In genomic region chr11:46382644-46383403, GRCh38 we compare ENCODE assay signal across 8 cellular contexts. TPM values are rescaled to one million over a fixed set of nuclear protein-coding genes. Genes with fewer than 3 reads are reported as not detected.
DNase-seq lines count a peak whose midpoint lies in the region; ATAC-seq and TF ChIP-seq lines count a peak whose summit lies in the region.

No MANE protein-coding gene starts in this region.

- H3K36me3 Mint-ChIP-seq in activated T-helper 1 cell treated with anti-CD3 and anti-CD28 coated beads, Interleukin-12 subunit alpha, Interleukin-12 subunit beta, Interleukin-2, Interleukin-4 antibody, amounts not matched to agents 30 ng/mL and 10 ng/mL and 1 ng/mL, durations not matched to agents 14 hours and 24 hours and 36 hours (ENCODE audit: low read depth): peaks cover 9% of the 10 kb centered on the region
- H3K36me3 Mint-ChIP-seq in activated T-helper 2 cell treated with anti-CD3 and anti-CD28 coated beads, Interferon-gamma antibody, Interleukin-2, Interleukin-4, amounts not matched to agents 10 μg/mL and 5 μg/mL and 100 μg/mL, durations not matched to agents 14 hours and 24 hours and 36 hours (ENCODE audit: low read depth): peaks cover 12% of the 10 kb centered on the region

- no peak for ATAC-seq in GM21786 (IDR thresholded peaks at IDR 0.05; ENCODE audit: unreplicated experiment)

- H3K4me3 ChIP-seq in astrocyte of the cerebellum (ENCODE audit: low read depth, low read length) (peak overlapping the region; percentile 60), urinary bladder (ENCODE audit: low read depth, low read length) (peak overlapping the region; percentile 70)

- H3K4me3 Mint-ChIP-seq in activated T-helper 1 cell treated with anti-CD3 and anti-CD28 coated beads, Interleukin-12 subunit alpha, Interleukin-12 subunit beta, Interleukin-2, Interleukin-4 antibody, amounts not matched to agents 30 ng/mL and 10 ng/mL and 1 ng/mL, durations not matched to agents 14 hours and 24 hours and 36 hours: no peak overlapping the region
- no peak overlapping the region for H3K4me3 Mint-ChIP-seq in activated T-helper 2 cell treated with anti-CD3 and anti-CD28 coated beads, Interferon-gamma antibody, Interleukin-2, Interleukin-4, amounts not matched to agents 10 μg/mL and 5 μg/mL and 100 μg/mL, durations not matched to agents 14 hours and 24 hours and 36 hours (ENCODE audit: low read depth)

- TF ChIP-seq CTCF in astrocyte of the cerebellum (IDR thresholded peaks at IDR 0.05; ENCODE audit: low read depth, low read length, missing control alignments): peak; percentile 66

- no peak overlapping the region for H3K27ac ChIP-seq in urinary bladder (ENCODE audit: low read depth)

- no peak overlapping the region for H3K27ac Mint-ChIP-seq in activated T-helper 1 cell treated with anti-CD3 and anti-CD28 coated beads, Interleukin-12 subunit alpha, Interleukin-12 subunit beta, Interleukin-2, Interleukin-4 antibody, amounts not matched to agents 30 ng/mL and 10 ng/mL and 1 ng/mL, durations not matched to agents 14 hours and 24 hours and 36 hours
- H3K27ac Mint-ChIP-seq in activated T-helper 2 cell treated with anti-CD3 and anti-CD28 coated beads, Interferon-gamma antibody, Interleukin-2, Interleukin-4, amounts not matched to agents 10 μg/mL and 5 μg/mL and 100 μg/mL, durations not matched to agents 14 hours and 24 hours and 36 hours: no peak overlapping the region

- peaks cover 17% of the 10 kb centered on the region for H3K27me3 Mint-ChIP-seq in activated T-helper 1 cell treated with anti-CD3 and anti-CD28 coated beads, Interleukin-12 subunit alpha, Interleukin-12 subunit beta, Interleukin-2, Interleukin-4 antibody, amounts not matched to agents 30 ng/mL and 10 ng/mL and 1 ng/mL, durations not matched to agents 14 hours and 24 hours and 36 hours (ENCODE audit: insufficient read depth)
- H3K27me3 Mint-ChIP-seq in activated T-helper 2 cell treated with anti-CD3 and anti-CD28 coated beads, Interferon-gamma antibody, Interleukin-2, Interleukin-4, amounts not matched to agents 10 μg/mL and 5 μg/mL and 100 μg/mL, durations not matched to agents 14 hours and 24 hours and 36 hours (ENCODE audit: low read depth): peaks cover 37% of the 10 kb centered on the region

- in situ Hi-C loops in astrocyte of the cerebellum (cut with HindIII; ENCODE audit: low sequenced_read_pairs): no loop called here

- WGBS in urinary bladder: 47% methylated on average over 18 of the region's 18 CpGs

- H3K4me1 Mint-ChIP-seq in activated T-helper 1 cell treated with anti-CD3 and anti-CD28 coated beads, Interleukin-12 subunit alpha, Interleukin-12 subunit beta, Interleukin-2, Interleukin-4 antibody, amounts not matched to agents 30 ng/mL and 10 ng/mL and 1 ng/mL, durations not matched to agents 14 hours and 24 hours and 36 hours (ENCODE audit: low read depth): peaks cover 6% of the 10 kb centered on the region
- peaks cover 8% of the 10 kb centered on the region for H3K4me1 Mint-ChIP-seq in activated T-helper 2 cell treated with anti-CD3 and anti-CD28 coated beads, Interferon-gamma antibody, Interleukin-2, Interleukin-4, amounts not matched to agents 10 μg/mL and 5 μg/mL and 100 μg/mL, durations not matched to agents 14 hours and 24 hours and 36 hours (ENCODE audit: low read depth)

- H3K36me3 ChIP-seq in urinary bladder (ENCODE audit: insufficient read depth): no peaks in the 10 kb centered on the region

- H3K4me1 ChIP-seq in urinary bladder (ENCODE audit: insufficient read depth): no peaks in the 10 kb centered on the region

- H3K9me3 Mint-ChIP-seq in activated T-helper 1 cell treated with anti-CD3 and anti-CD28 coated beads, Interleukin-12 subunit alpha, Interleukin-12 subunit beta, Interleukin-2, Interleukin-4 antibody, amounts not matched to agents 30 ng/mL and 10 ng/mL and 1 ng/mL, durations not matched to agents 14 hours and 24 hours and 36 hours: no peaks in the 10 kb centered on the region
- H3K9me3 Mint-ChIP-seq in activated T-helper 2 cell treated with anti-CD3 and anti-CD28 coated beads, Interferon-gamma antibody, Interleukin-2, Interleukin-4, amounts not matched to agents 10 μg/mL and 5 μg/mL and 100 μg/mL, durations not matched to agents 14 hours and 24 hours and 36 hours: no peaks in the 10 kb centered on the region

- peak; percentile 9 for DNase-seq in DMS 273 treated with DMSO at 0.1 percent for 48 hours (lab: John Stamatoyannopoulos, UW)
- DNase-seq in LHCN-M2 (ENCODE audit: low read depth): peak; percentile 59
- no peak for DNase-seq in astrocyte of the cerebellum (ENCODE audit: low read depth)
- DNase-seq in left kidney (ENCODE audit: low read depth, low spot score): peak; percentile 81
- DNase-seq in activated T-helper 1 cell treated with anti-CD3 and anti-CD28 coated beads, Interleukin-12 subunit alpha, Interleukin-12 subunit beta, Interleukin-2, Interleukin-4 antibody, amounts not matched to agents 30 ng/mL and 10 ng/mL and 1 ng/mL, durations not matched to agents 14 hours and 24 hours and 36 hours (ENCODE audit: low spot score): no peak
- DNase-seq in activated T-helper 2 cell treated with anti-CD3 and anti-CD28 coated beads, Interferon-gamma antibody, Interleukin-2, Interleukin-4, amounts not matched to agents 10 μg/mL and 5 μg/mL and 100 μg/mL, durations not matched to agents 14 hours and 24 hours and 36 hours (ENCODE audit: low spot score): no peak

- intact Hi-C loops in activated T-helper 1 cell treated with anti-CD3 and anti-CD28 coated beads, Interleukin-12 subunit alpha, Interleukin-12 subunit beta, Interleukin-2, Interleukin-4 antibody, amounts not matched to agents 30 ng/mL and 10 ng/mL and 1 ng/mL, durations not matched to agents 14 hours and 24 hours and 36 hours (cut with micrococcal nuclease): loop anchor here (5.0 kb wide), 1 partner anchor 146 kb away; no protein-coding TSS in a partner anchor
- intact Hi-C loops in activated T-helper 2 cell treated with anti-CD3 and anti-CD28 coated beads, Interferon-gamma antibody, Interleukin-2, Interleukin-4, amounts not matched to agents 10 μg/mL and 5 μg/mL and 100 μg/mL, durations not matched to agents 14 hours and 24 hours and 36 hours (cut with micrococcal nuclease): loop anchor here (10.0 kb wide), 1 partner anchor 322 kb away; the partner anchor contains the start of genes ARHGAP1 and ZNF408

RNA-seq across cellular contexts. Expression of gene MDK, which starts 1.4 kb away (rescaled TPM):
- 184 and 234 TPM in 2 replicates for total RNA-seq in LHCN-M2 (2014; rRNA removed)
- polyA plus RNA-seq in LHCN-M2 (2012): 272 TPM
- 68.8 TPM for total RNA-seq in urinary bladder
- 58.3 TPM for polyA plus RNA-seq in urinary bladder
- total RNA-seq in activated T-helper 1 cell treated with anti-CD3 and anti-CD28 coated beads, Interleukin-12 subunit alpha, Interleukin-12 subunit beta, Interleukin-2, Interleukin-4 antibody, amounts not matched to agents 30 ng/mL and 10 ng/mL and 1 ng/mL, durations not matched to agents 14 hours and 24 hours and 36 hours: 5.0 and 7.1 TPM in 2 replicates
- 2.8 and 4.5 TPM in 2 replicates for total RNA-seq in activated T-helper 2 cell treated with anti-CD3 and anti-CD28 coated beads, Interferon-gamma antibody, Interleukin-2, Interleukin-4, amounts not matched to agents 10 μg/mL and 5 μg/mL and 100 μg/mL, durations not matched to agents 14 hours and 24 hours and 36 hours

RNA-seq across cellular contexts. Expression of gene CHRM4, which starts 8.8 kb away (rescaled TPM):
- 0.19 and 0.29 TPM in 2 replicates for total RNA-seq in LHCN-M2 (2014; rRNA removed)
- 0.15 TPM for polyA plus RNA-seq in LHCN-M2 (2012)
- total RNA-seq in urinary bladder: 0.21 TPM
- polyA plus RNA-seq in urinary bladder: 0.56 TPM
- 1.2 TPM in 2 replicates for total RNA-seq in activated T-helper 1 cell treated with anti-CD3 and anti-CD28 coated beads, Interleukin-12 subunit alpha, Interleukin-12 subunit beta, Interleukin-2, Interleukin-4 antibody, amounts not matched to agents 30 ng/mL and 10 ng/mL and 1 ng/mL, durations not matched to agents 14 hours and 24 hours and 36 hours
- 0.11 and 0.23 TPM in 2 replicates for total RNA-seq in activated T-helper 2 cell treated with anti-CD3 and anti-CD28 coated beads, Interferon-gamma antibody, Interleukin-2, Interleukin-4, amounts not matched to agents 10 μg/mL and 5 μg/mL and 100 μg/mL, durations not matched to agents 14 hours and 24 hours and 36 hours

RNA-seq across cellular contexts. Expression of gene DGKZ, which starts 35.6 kb away (rescaled TPM):
- 69.7 and 92.5 TPM in 2 replicates for total RNA-seq in LHCN-M2 (2014; rRNA removed)
- 50.2 TPM for polyA plus RNA-seq in LHCN-M2 (2012)
- 18.5 TPM for total RNA-seq in urinary bladder
- polyA plus RNA-seq in urinary bladder: 47.8 TPM
- 101 TPM in 2 replicates for total RNA-seq in activated T-helper 1 cell treated with anti-CD3 and anti-CD28 coated beads, Interleukin-12 subunit alpha, Interleukin-12 subunit beta, Interleukin-2, Interleukin-4 antibody, amounts not matched to agents 30 ng/mL and 10 ng/mL and 1 ng/mL, durations not matched to agents 14 hours and 24 hours and 36 hours
- 82.3 and 86.1 TPM in 2 replicates for total RNA-seq in activated T-helper 2 cell treated with anti-CD3 and anti-CD28 coated beads, Interferon-gamma antibody, Interleukin-2, Interleukin-4, amounts not matched to agents 10 μg/mL and 5 μg/mL and 100 μg/mL, durations not matched to agents 14 hours and 24 hours and 36 hours

Comparison
In these comparisons a context has a peak if more than half of its experiments do, and no peak if none do; other contexts are left out.
1. DNase-seq: peak in DMS 273 treated with DMSO at 0.1 percent for 48 hours (single experiment), LHCN-M2 (single experiment) and left kidney (single experiment); none in astrocyte of the cerebellum (single experiment), activated T-helper 1 cell treated with anti-CD3 and anti-CD28 coated beads, Interleukin-12 subunit alpha, Interleukin-12 subunit beta, Interleukin-2, Interleukin-4 antibody, amounts not matched to agents 30 ng/mL and 10 ng/mL and 1 ng/mL, durations not matched to agents 14 hours and 24 hours and 36 hours (single experiment) and activated T-helper 2 cell treated with anti-CD3 and anti-CD28 coated beads, Interferon-gamma antibody, Interleukin-2, Interleukin-4, amounts not matched to agents 10 μg/mL and 5 μg/mL and 100 μg/mL, durations not matched to agents 14 hours and 24 hours and 36 hours (single experiment).